Comparison of ENCODE assay signal across 9 cellular contexts in genomic region chr17:43766413-43767052, GRCh38. TPM values are rescaled to one million over a fixed set of nuclear protein-coding genes. Genes with fewer than 3 reads are reported as not detected.
DNase-seq lines count a peak whose midpoint lies in the region; ATAC-seq, FAIRE-seq and TF ChIP-seq lines count a peak whose summit lies in the region.
"Had no signal": no experiment of that assay in that cellular context is flagged by ENCODE, and none has a peak within 500 bp of the region (broad histone marks: within the 10 kb centered on the region; RNA-seq: fewer than 3 reads in every experiment).

No MANE protein-coding gene starts in this region.

- SMC1A ChIA-PET in GM12878 (lab: Charles Lee; ENCODE audit: uncharacterized antibody, unreplicated experiment): interaction anchor here (0.8 to 3.9 kb wide), 8 partner anchors 14 to 193 kb away, joined by 3 to 40 read pairs (median 4); partner anchors contain the start of gene CFAP97D1

- H3K36me3 ChIP-seq in BJ (ENCODE audit: control insufficient read depth, insufficient read depth, low read length): peaks cover 12% of the 10 kb centered on the region
- H3K36me3 ChIP-seq in GM23248 (ENCODE audit: low read depth): 0 out of 2 replicates have a peak, but pooled peaks cover 7% of the 10 kb centered on the region
- H3K36me3 ChIP-seq in GM12878 (ENCODE audit: control insufficient read depth in 2 of 2, insufficient read depth in 2 of 2, low read length in 1 of 2): no peaks in the 10 kb centered on the region; a peak in 1 of 4 replicates

- peaks cover 4% of the 10 kb centered on the region; the same call in 1 of the 2 replicates for H3K4me1 ChIP-seq in GM23248 (ENCODE audit: insufficient read depth)
- peaks cover 7% of the 10 kb centered on the region for H3K4me1 ChIP-seq in GM12878 (ENCODE audit: control insufficient read depth, insufficient read depth, low read length)

- POLR2A ChIA-PET in BJ (lab: Charles Lee) (no interaction called here), GM12878 (lab: Charles Lee) (interaction anchor here (0.7 to 0.9 kb wide), 3 partner anchors 77 to 1609 kb away, joined by 3 read pairs; no protein-coding TSS in a partner anchor)

- peak; percentile 76 for FAIRE-seq in GM12878 (lab: Jason Lieb, UNC)
- FAIRE-seq: islet of Langerhans had no signal

- peak; percentile 86 for TF ChIP-seq CTCF in BJ (IDR thresholded peaks at IDR 0.05; ENCODE audit: insufficient read depth, low read depth, low read length)
- peak; percentile 70 to 79 (median 78) for TF ChIP-seq CTCF in GM12878 (IDR thresholded peaks at IDR 0.05 in 2 of 3, conservative IDR thresholded peaks at IDR 0.05 in 1 of 3; ENCODE audit: control insufficient read depth in 2 of 3, extremely low read depth in 1 of 3, insufficient read depth in 1 of 3, low read depth in 3 of 3, low read length in 3 of 3)

- no peak overlapping the region for H3K4me2 ChIP-seq in GM23248 (ENCODE audit: unreplicated experiment)
- H3K4me2 ChIP-seq in GM12878 (ENCODE audit: control insufficient read depth, insufficient read depth): no peak overlapping the region

- RAD21 ChIA-PET in GM12878 (lab: Charles Lee; ENCODE audit: unreplicated experiment): interaction anchor here (0.8 to 3.8 kb wide), 4 partner anchors 9 to 193 kb away, joined by 3 to 14 read pairs (median 5); no protein-coding TSS in a partner anchor

- DNase-seq in BJ (ENCODE audit: low read depth): no peak
- peak; percentile 76 for DNase-seq in GM23248
- DNase-seq in RPMI8226: peak; percentile 55
- no peak for DNase-seq in GM12878 (ENCODE audit: low read depth, low spot score)
- peak; percentile 83 for DNase-seq in left kidney (ENCODE audit: low read depth, low spot score)
- peak; percentile 31 to 36 for DNase-seq in stimulated activated CD4-positive, alpha-beta T cell treated with anti-CD3 and anti-CD28 coated beads, Interleukin-4, amount 100 ng/mL, for 48 hours (ENCODE audit: low read depth in 2 of 2)

- no peaks in the 10 kb centered on the region for H3K27me3 ChIP-seq in BJ (ENCODE audit: control insufficient read depth, insufficient read depth, low read length)
- no peaks in the 10 kb centered on the region for H3K27me3 ChIP-seq in GM23248 (replicated peaks; ENCODE audit: insufficient read depth)
- no peaks in the 10 kb centered on the region; a peak in 1 of 4 replicates for H3K27me3 ChIP-seq in GM12878 (replicated peaks in 1 of 2; ENCODE audit: control insufficient read depth in 2 of 2, insufficient read depth in 2 of 2, low read length in 1 of 2)

- CTCF ChIA-PET in BJ (lab: Yijun Ruan, JAX) (interaction anchor here (0.6 to 19.9 kb wide), 19 partner anchors 9 to 204 kb away, joined by 3 to 784 read pairs (median 4); partner anchors contain the start of genes CD300LG, DUSP3 and SOST), GM12878 (lab: Yijun Ruan, JAX) (interaction anchor here (0.6 to 14.6 kb wide), 44 partner anchors 9 to 413 kb away, joined by 3 to 515 read pairs (median 4); partner anchors contain the start of genes ARL4D, CD300LG, CFAP97D1 and DHX8)

- in situ Hi-C loops in GM23248 (cut with MboI): no loop called here
- in situ Hi-C loops in GM12878 (cut with MboI): no loop called here

- BruUV-seq in GM12878 (replicated peaks; lab: Mats Ljungman, UMichigan): no TSS peak

- no peaks in the 10 kb centered on the region for H3K9me3 ChIP-seq in GM23248 (ENCODE audit: low read depth)
- H3K9me3 ChIP-seq in GM12878 (replicated peaks; ENCODE audit: control insufficient read depth, insufficient read depth, low read length): no peaks in the 10 kb centered on the region

- H3F3A ChIP-seq in GM23248 (ENCODE audit: insufficient read depth): peaks cover 23% of the 10 kb centered on the region

- H2AFZ ChIP-seq in GM23248 (no peak overlapping the region), GM12878 (ENCODE audit: control insufficient read depth, low read depth, low read length) (no peak overlapping the region)

- H4K20me1 ChIP-seq in GM23248 (ENCODE audit: insufficient read depth): no peaks in the 10 kb centered on the region
- H4K20me1 ChIP-seq in GM12878 (ENCODE audit: control insufficient read depth, insufficient read depth): no peaks in the 10 kb centered on the region

- H3K79me2 ChIP-seq in GM23248 (ENCODE audit: insufficient read depth) (no peaks in the 10 kb centered on the region), GM12878 (ENCODE audit: control insufficient read depth, insufficient read depth, low read length) (no peaks in the 10 kb centered on the region)

- intact Hi-C loops in GM12878 (cut with micrococcal nuclease; ENCODE audit: unreplicated experiment): no loop called here

- no peak for ATAC-seq in GM12878
- ATAC-seq in HG02642 (IDR thresholded peaks at IDR 0.05; ENCODE audit: poor library complexity, unreplicated experiment): no peak
- no peak for ATAC-seq in HG03565 (IDR thresholded peaks at IDR 0.05; ENCODE audit: unreplicated experiment)

- no peak overlapping the region for H3K27ac ChIP-seq in GM23248
- no peak overlapping the region for H3K27ac ChIP-seq in GM12878 (ENCODE audit: control insufficient read depth, insufficient read depth)

- H3K9ac ChIP-seq in GM23248 (no peak overlapping the region), GM12878 (ENCODE audit: control insufficient read depth, insufficient read depth, low read length) (no peak overlapping the region)

- no peak for TF ChIP-seq POLR2A in GM12878 (IDR thresholded peaks at IDR 0.05; ENCODE audit: low read depth, low read length)

- peak; percentile 19; the same call in 1 of the 2 replicates for TF ChIP-seq RAD21 in GM12878 (IDR thresholded peaks at IDR 0.05; ENCODE audit: insufficient read depth, low read depth, low read length)

- H3K9me2 ChIP-seq in GM23248 (ENCODE audit: insufficient read depth): no peaks in the 10 kb centered on the region

- TF ChIP-seq EP300 in GM12878 (IDR thresholded peaks at IDR 0.05; ENCODE audit: borderline replicate concordance in 1 of 2, control insufficient read depth in 1 of 2, low read depth in 2 of 2, low read length in 2 of 2): no peak

- H3K4me3 ChIP-seq in BJ (ENCODE audit: low read depth, low read length): no peak overlapping the region
- no peak overlapping the region for H3K4me3 ChIP-seq in GM23248
- no peak overlapping the region for H3K4me3 ChIP-seq in GM12878

- 47 to 48% methylated on average over 7 of the region's 7 CpGs for WGBS in GM23248 (ENCODE audit: low coverage in 1 of 2, low lambda C conversion rate in 2 of 2, missing lambda C conversion rate in 2 of 2), 2 experiments
- WGBS in GM12878 (ENCODE audit: insufficient coverage, insufficient replicate concordance, low lambda C conversion rate, missing lambda C conversion rate): 48% methylated on average over 7 of the region's 7 CpGs

RNA-seq across cellular contexts. Expression of gene SOST, which starts 7.9 kb away (rescaled TPM):
- polyA plus RNA-seq in BJ (2011; rRNA removed) (not detected in 2 replicates), GM23248 (2016; fragmentation: Nextera tagmentation; extraction: Ambion mirVana) (not detected in 2 replicates), GM12878 (2011; rRNA removed) (not detected in 2 replicates), GM12878 (2014; fragmentation: Illumina TruSeq; extraction: Trizol) (not detected in 2 replicates), GM12878 (2014; fragmentation: Nextera tagmentation; extraction: Ambion mirVana) (not detected), GM12878 (2014; rRNA removed) (not detected in 2 replicates), GM12878 (2016; fragmentation: Nextera tagmentation; extraction: Ambion mirVana) (not detected)
- not detected in 2 replicates for polyA minus RNA-seq in BJ (2011; rRNA and poly(A)+ RNA removed)
- not detected in 2 replicates for total RNA-seq in GM23248 (2014; rRNA removed; shearing (Covaris generic))
- not detected in 2 replicates for total RNA-seq in GM12878 (2013; cell fraction: nucleolus; rRNA removed)
- total RNA-seq in GM12878 (2014; rRNA removed) (not detected in 2 replicates), GM12878 (2014; rRNA removed; fragmentation: Illumina TruSeq; extraction: Trizol) (not detected in 2 replicates), GM12878 (2021) (not detected in 2 replicates)
- not detected for polyA plus RNA-seq in GM12878 (2011; ENCODE audit: low read depth)
- polyA plus RNA-seq in GM12878 (2011; cell fraction: cytosol; rRNA removed): not detected in 2 replicates
- polyA plus RNA-seq in GM12878 (2011; cell fraction: nucleus; rRNA removed): not detected in 2 replicates
- polyA plus RNA-seq in GM12878 (2012): not detected in 2 replicates
- polyA minus RNA-seq in GM12878 (2011; rRNA and poly(A)+ RNA removed): not detected in 2 replicates
- polyA minus RNA-seq in GM12878 (2011; cell fraction: cytosol; rRNA and poly(A)+ RNA removed): not detected in 2 replicates
- polyA minus RNA-seq in GM12878 (2011; cell fraction: nucleus; rRNA and poly(A)+ RNA removed): not detected in 2 replicates

RNA-seq across cellular contexts. Expression of gene DUSP3, which starts 12.2 kb away (rescaled TPM):
- polyA plus RNA-seq in BJ (2011; rRNA removed): 27.6 and 27.9 TPM in 2 replicates
- 25.5 and 30.5 TPM in 2 replicates for polyA minus RNA-seq in BJ (2011; rRNA and poly(A)+ RNA removed)
- 24.9 and 26.3 TPM in 2 replicates for total RNA-seq in GM23248 (2014; rRNA removed; shearing (Covaris generic))
- 23.1 and 23.9 TPM in 2 replicates for polyA plus RNA-seq in GM23248 (2016; fragmentation: Nextera tagmentation; extraction: Ambion mirVana)
- 24.3 and 30.1 TPM in 2 replicates for total RNA-seq in GM12878 (2013; cell fraction: nucleolus; rRNA removed)
- total RNA-seq in GM12878 (2014; rRNA removed): 4.1 and 4.8 TPM in 2 replicates
- total RNA-seq in GM12878 (2014; rRNA removed; fragmentation: Illumina TruSeq; extraction: Trizol): 4.0 and 4.1 TPM in 2 replicates
- 4.6 and 5.3 TPM in 2 replicates for total RNA-seq in GM12878 (2021)
- 5.4 TPM for polyA plus RNA-seq in GM12878 (2011; ENCODE audit: low read depth)
- 12.1 and 14.7 TPM in 2 replicates for polyA plus RNA-seq in GM12878 (2011; rRNA removed)
- 12.1 and 12.2 TPM in 2 replicates for polyA plus RNA-seq in GM12878 (2011; cell fraction: cytosol; rRNA removed)
- 13.0 and 23.1 TPM in 2 replicates for polyA plus RNA-seq in GM12878 (2011; cell fraction: nucleus; rRNA removed)
- polyA plus RNA-seq in GM12878 (2012): 8.2 and 11.0 TPM in 2 replicates
- polyA plus RNA-seq in GM12878 (2014; fragmentation: Illumina TruSeq; extraction: Trizol): 3.7 and 4.6 TPM in 2 replicates
- polyA plus RNA-seq in GM12878 (2014; fragmentation: Nextera tagmentation; extraction: Ambion mirVana): 1 to 10 TPM; 1.5 to 2.1 TPM
- polyA plus RNA-seq in GM12878 (2014; rRNA removed): 3.5 and 4.2 TPM in 2 replicates
- 1 to 10 TPM; 3.0 TPM for polyA plus RNA-seq in GM12878 (2016; fragmentation: Nextera tagmentation; extraction: Ambion mirVana)
- 7.7 and 14.5 TPM in 2 replicates for polyA minus RNA-seq in GM12878 (2011; rRNA and poly(A)+ RNA removed)
- 5.2 and 5.6 TPM in 2 replicates for polyA minus RNA-seq in GM12878 (2011; cell fraction: cytosol; rRNA and poly(A)+ RNA removed)
- polyA minus RNA-seq in GM12878 (2011; cell fraction: nucleus; rRNA and poly(A)+ RNA removed): 5.7 and 8.9 TPM in 2 replicates

RNA-seq across cellular contexts. Expression of gene CFAP97D1, which starts 13.7 kb away (rescaled TPM):
- polyA plus RNA-seq in BJ (2011; rRNA removed) (not detected in 2 replicates), GM23248 (2016; fragmentation: Nextera tagmentation; extraction: Ambion mirVana) (not detected in 2 replicates), GM12878 (2011; rRNA removed) (0.03 TPM in 1 of 2 replicates, not detected in the other), GM12878 (2014; fragmentation: Illumina TruSeq; extraction: Trizol) (0.13 TPM in 1 of 2 replicates, not detected in the other), GM12878 (2014; fragmentation: Nextera tagmentation; extraction: Ambion mirVana) (not detected), GM12878 (2014; rRNA removed) (not detected in 2 replicates), GM12878 (2016; fragmentation: Nextera tagmentation; extraction: Ambion mirVana) (not detected)
- not detected in 2 replicates for polyA minus RNA-seq in BJ (2011; rRNA and poly(A)+ RNA removed)
- not detected in 2 replicates for total RNA-seq in GM23248 (2014; rRNA removed; shearing (Covaris generic))
- total RNA-seq in GM12878 (2013; cell fraction: nucleolus; rRNA removed): not detected in 2 replicates
- total RNA-seq in GM12878 (2014; rRNA removed) (not detected in 2 replicates), GM12878 (2014; rRNA removed; fragmentation: Illumina TruSeq; extraction: Trizol) (0.05 TPM in 1 of 2 replicates, not detected in the other), GM12878 (2021) (not detected in 2 replicates)
- polyA plus RNA-seq in GM12878 (2011; ENCODE audit: low read depth): not detected
- polyA plus RNA-seq in GM12878 (2011; cell fraction: cytosol; rRNA removed): not detected in 2 replicates
- polyA plus RNA-seq in GM12878 (2011; cell fraction: nucleus; rRNA removed): not detected in 2 replicates
- polyA plus RNA-seq in GM12878 (2012): not detected in 2 replicates
- polyA minus RNA-seq in GM12878 (2011; rRNA and poly(A)+ RNA removed): not detected in 2 replicates
- not detected in 2 replicates for polyA minus RNA-seq in GM12878 (2011; cell fraction: cytosol; rRNA and poly(A)+ RNA removed)
- not detected in 2 replicates for polyA minus RNA-seq in GM12878 (2011; cell fraction: nucleus; rRNA and poly(A)+ RNA removed)

Comparison
In these comparisons a context has a peak if more than half of its experiments do, and no peak if none do; other contexts are left out.
1. DNase-seq: peak in GM23248 (single experiment), RPMI8226 (single experiment), left kidney (single experiment) and stimulated activated CD4-positive, alpha-beta T cell treated with anti-CD3 and anti-CD28 coated beads, Interleukin-4, amount 100 ng/mL, for 48 hours (2 of 2); none in BJ (single experiment) and GM12878 (single experiment).